In genomic region chr18:30093376-30093775, GRCh38 we compare ENCODE assay signal across 20 cellular contexts.
A peak's percentile ranks its signal among the peaks of the same experiment; 100 is the strongest.
DNase-seq lines count a peak whose midpoint lies in the region; ATAC-seq, FAIRE-seq and TF ChIP-seq lines count a peak whose summit lies in the region.
"Had no signal": no experiment of that assay in that cellular context is flagged by ENCODE, and none has a peak within 500 bp of the region (broad histone marks: within the 10 kb centered on the region; RNA-seq: fewer than 3 reads in every experiment).

No MANE protein-coding gene starts in this region.

- POLR2A ChIA-PET in IMR-90 (lab: Charles Lee; ENCODE audit: unreplicated experiment) = no interaction called here

- H2BK15ac ChIP-seq in IMR-90 (ENCODE audit: low read depth, low read length) = no peak overlapping the region

- H3K4me3 ChIP-seq in IMR-90 (ENCODE audit: insufficient read depth, low read depth, low read length) (no peak overlapping the region), astrocyte (ENCODE audit: insufficient read depth, low read depth, low read length) (no peak overlapping the region), fibroblast of pulmonary artery (replicated peaks; ENCODE audit: low read depth, low read length) (no peak overlapping the region), mucosa of descending colon (no peak overlapping the region)
- H3K4me3 ChIP-seq: A549, HAP-1 had no signal

- H3K27me3 Mint-ChIP-seq in astrocyte (ENCODE audit: low read depth, unreplicated experiment) = no peaks in the 10 kb centered on the region
- H3K27me3 Mint-ChIP-seq: CD4-positive, alpha-beta T cell; IgD-negative memory B cell had no signal

- H2AK5ac ChIP-seq in IMR-90 (ENCODE audit: low read depth, low read length) = no peak overlapping the region

- no peak overlapping the region for H3K27ac ChIP-seq in IMR-90 (ENCODE audit: insufficient read depth, low read length)
- no peak overlapping the region for H3K27ac ChIP-seq in astrocyte (ENCODE audit: low read depth, low read length)
- H3K27ac ChIP-seq: 22Rv1, A549, C4-2B had no signal

- H3K23ac ChIP-seq in IMR-90 (ENCODE audit: low read depth, low read length) = no peak overlapping the region

- no CpG with 5 or more reads among the region's 4 CpGs for WGBS in IMR-90 (ENCODE audit: extremely low coverage in 2 of 2, insufficient read length in 1 of 2), 2 experiments

- H3K4me2 ChIP-seq in IMR-90 (ENCODE audit: low read depth, low read length) = no peak overlapping the region
- H3K4me2 ChIP-seq in astrocyte (ENCODE audit: low read length) = no peak overlapping the region
- H3K4me2 ChIP-seq: A549 had no signal

- no peak overlapping the region for H3K14ac ChIP-seq in IMR-90 (replicated peaks; ENCODE audit: low read depth, low read length)

- no peaks in the 10 kb centered on the region for H3K79me2 ChIP-seq in astrocyte (ENCODE audit: insufficient read depth, low read length)

- TF ChIP-seq POLR2A in IMR-90 (IDR thresholded peaks at IDR 0.05; ENCODE audit: low read depth, low read length) = no peak

- TF ChIP-seq RAD21 in IMR-90 (IDR thresholded peaks at IDR 0.05; ENCODE audit: low read length) = no peak

- H4K20me1 ChIP-seq in IMR-90 (ENCODE audit: insufficient read depth, low read length) (no peaks in the 10 kb centered on the region), astrocyte (ENCODE audit: insufficient read depth, low read length) (no peaks in the 10 kb centered on the region)

- no peak overlapping the region for H3K4ac ChIP-seq in IMR-90 (ENCODE audit: low read depth, low read length)

- no peak overlapping the region for H2BK20ac ChIP-seq in IMR-90 (ENCODE audit: low read depth, low read length)

- H3K9ac ChIP-seq in IMR-90 (ENCODE audit: low read depth, low read length) (no peak overlapping the region), astrocyte (ENCODE audit: low read length) (no peak overlapping the region)

- H3K27me3 ChIP-seq in IMR-90 (ENCODE audit: control insufficient read depth, insufficient read depth, low read length) (no peaks in the 10 kb centered on the region), astrocyte (ENCODE audit: insufficient read depth, low read length) (no peaks in the 10 kb centered on the region)

- DNase-seq in ELR (ENCODE audit: low read depth) (peak; percentile 63), IMR-90 (peak; percentile 1), astrocyte (ENCODE audit: low read depth) (peak; percentile 14), fibroblast of pulmonary artery (ENCODE audit: low read depth) (peak; percentile 14), mucosa of descending colon (no peak), GF-D8 (lab: John Stamatoyannopoulos, UW) (no peak), cortex of kidney (lab: John Stamatoyannopoulos, UW) (no peak)
- DNase-seq: AML-193; CD4-positive, alpha-beta T cell; DMS153; DMS79 had no signal

- CTCF ChIA-PET in IMR-90 (lab: Yijun Ruan, JAX) = no interaction called here

- no peak overlapping the region for H4K91ac ChIP-seq in IMR-90 (ENCODE audit: insufficient read depth, low read depth, low read length)

- ATAC-seq in IMR-90 (ENCODE audit: low read depth) = no peak
- no peak for ATAC-seq in HG02840 (IDR thresholded peaks at IDR 0.05; ENCODE audit: low FRiP score, unreplicated experiment)
- ATAC-seq in mucosa of descending colon = no peak
- ATAC-seq: A549 had no signal

- no peaks in the 10 kb centered on the region for H3K9me1 ChIP-seq in IMR-90 (ENCODE audit: insufficient read depth, low read length)

- TF ChIP-seq CTCF in IMR-90 (conservative IDR thresholded peaks at IDR 0.05; ENCODE audit: low read depth, low read length) = no peak
- no peak for TF ChIP-seq CTCF in astrocyte (IDR thresholded peaks at IDR 0.05; ENCODE audit: insufficient read depth, low read depth, low read length)
- TF ChIP-seq CTCF in fibroblast of pulmonary artery (IDR thresholded peaks at IDR 0.05; ENCODE audit: low read length, missing control alignments) = no peak
- TF ChIP-seq CTCF in mucosa of descending colon (IDR thresholded peaks at IDR 0.05) = no peak

- H3K27ac Mint-ChIP-seq in astrocyte (ENCODE audit: unreplicated experiment) = no peak overlapping the region
- H3K27ac Mint-ChIP-seq: CD4-positive, alpha-beta T cell; IgD-negative memory B cell had no signal

- H2AFZ ChIP-seq in IMR-90 (replicated peaks; ENCODE audit: low read length, poor library complexity) = no peak overlapping the region
- no peak overlapping the region for H2AFZ ChIP-seq in astrocyte (ENCODE audit: low read depth, low read length)

- no TSS peak for BruUV-seq in IMR-90 (replicated peaks; lab: Mats Ljungman, UMichigan)

- H3K4me1 Mint-ChIP-seq in astrocyte (ENCODE audit: low read depth, unreplicated experiment) = peaks cover 16% of the 10 kb centered on the region
- H3K4me1 Mint-ChIP-seq: IgD-negative memory B cell had no signal

- H3K79me1 ChIP-seq in IMR-90 (ENCODE audit: low read depth in 1 of 2, low read length in 2 of 2) = no peaks in the 10 kb centered on the region

- dilution Hi-C loops in IMR-90 (cut with HindIII; ENCODE audit: low sequenced_read_pairs, unreplicated experiment) = no loop called here

- H3K4me1 ChIP-seq in IMR-90 (ENCODE audit: control insufficient read depth, insufficient read depth, low read length) (no peaks in the 10 kb centered on the region), astrocyte (ENCODE audit: insufficient read depth, low read length) (peaks cover 5% of the 10 kb centered on the region), mucosa of descending colon (ENCODE audit: low read depth) (no peaks in the 10 kb centered on the region)
- H3K4me1 ChIP-seq: A549 had no signal

- no peak overlapping the region for H3K4me3 Mint-ChIP-seq in astrocyte (ENCODE audit: unreplicated experiment)
- H3K4me3 Mint-ChIP-seq: CD4-positive, alpha-beta T cell; IgD-negative memory B cell had no signal

- intact Hi-C loops in IMR-90 (cut with micrococcal nuclease) = no loop called here
- intact Hi-C loops in mucosa of descending colon (cut with DNase I, micrococcal nuclease) = no loop called here

- in situ Hi-C loops in IMR-90 (cut with MboI; ENCODE audit: low sequenced_read_pairs) = no loop called here

- no peak overlapping the region for H2BK120ac ChIP-seq in IMR-90 (ENCODE audit: low read depth, low read length)

- H2BK5ac ChIP-seq in IMR-90 (ENCODE audit: low read depth, low read length, poor library complexity, severe bottlenecking) = no peak overlapping the region

- H2AK9ac ChIP-seq in IMR-90 (replicated peaks; ENCODE audit: low read depth, low read length, poor library complexity) = no peak overlapping the region

- no peak overlapping the region for H3K18ac ChIP-seq in IMR-90 (ENCODE audit: low read depth, low read length)

- FAIRE-seq in astrocyte (lab: Jason Lieb, UNC) = no peak
- FAIRE-seq: A549, GM12891, GM19239, HTR-8/SVneo had no signal

- H3K9me3 Mint-ChIP-seq in astrocyte (ENCODE audit: unreplicated experiment) = no peaks in the 10 kb centered on the region

- no peaks in the 10 kb centered on the region for H3K36me3 Mint-ChIP-seq in astrocyte (ENCODE audit: low read depth, unreplicated experiment)
- H3K36me3 Mint-ChIP-seq: IgD-negative memory B cell had no signal

- H4K8ac ChIP-seq in IMR-90 (ENCODE audit: low read depth in 2 of 2, low read length in 2 of 2) = no peak overlapping the region

- no peak overlapping the region for H4K5ac ChIP-seq in IMR-90 (ENCODE audit: low read depth, low read length)

- H3K36me3 ChIP-seq in IMR-90 (ENCODE audit: control insufficient read depth, insufficient read depth, low read length) (no peaks in the 10 kb centered on the region), astrocyte (ENCODE audit: insufficient read depth, low read length) (no peaks in the 10 kb centered on the region), mucosa of descending colon (ENCODE audit: low read depth) (no peaks in the 10 kb centered on the region)
- H3K36me3 ChIP-seq: HAP-1 had no signal

- peaks cover 4% of the 10 kb centered on the region; the same call in 1 of the 2 replicates for H3K9me3 ChIP-seq in IMR-90 (ENCODE audit: control insufficient read depth, insufficient read depth, low read length)
- no peaks in the 10 kb centered on the region for H3K9me3 ChIP-seq in astrocyte (ENCODE audit: insufficient read depth, low read depth, low read length)
- peaks cover 3% of the 10 kb centered on the region for H3K9me3 ChIP-seq in mucosa of descending colon
- H3K9me3 ChIP-seq: A549, HAP-1 had no signal

- H3K56ac ChIP-seq in IMR-90 (ENCODE audit: extremely low read depth, insufficient read depth, low read length) = no peak overlapping the region

TF ChIP-seq in IMR-90, 13 proteins besides CTCF, POLR2A, EP300 and RAD21:
- no peak for TF ChIP-seq CEBPB (IDR thresholded peaks at IDR 0.05; ENCODE audit: low read depth, low read length)
- TF ChIP-seq RFX5 (IDR thresholded peaks at IDR 0.05; ENCODE audit: low read depth, low read length) = no peak
- no peak for TF ChIP-seq BHLHE40 (IDR thresholded peaks at IDR 0.05; ENCODE audit: low read depth, low read length)
- TF ChIP-seq USF2 (IDR thresholded peaks at IDR 0.05; ENCODE audit: low read depth, low read length) = no peak
- no peak for TF ChIP-seq FOS (IDR thresholded peaks at IDR 0.05; ENCODE audit: low read depth, low read length)
- no peak for TF ChIP-seq CHD1 (IDR thresholded peaks at IDR 0.05; ENCODE audit: low read depth, low read length)
TF ChIP-seq in IMR-90: peak in this region for 0.

Comparison
In these comparisons a context has a peak if more than half of its experiments do, and no peak if none do; other contexts are left out.
1. DNase-seq: peak in ELR (single experiment), IMR-90 (single experiment), astrocyte (single experiment) and fibroblast of pulmonary artery (single experiment); none in mucosa of descending colon (0 of 3), GF-D8 (single experiment) and cortex of kidney (single experiment).